Comparison of ENCODE assay signal across 10 cellular contexts in genomic region chr20:31593221-31594001, GRCh38. TPM values are rescaled to one million over a fixed set of nuclear protein-coding genes. Genes with fewer than 3 reads are reported as not detected.
DNase-seq lines count a peak whose midpoint lies in the region; ATAC-seq, FAIRE-seq and TF ChIP-seq lines count a peak whose summit lies in the region.
"Had no signal": no experiment of that assay in that cellular context is flagged by ENCODE, and none has a peak within 500 bp of the region (broad histone marks: within the 10 kb centered on the region; RNA-seq: fewer than 3 reads in every experiment).

No MANE protein-coding gene starts in this region.

- no peak overlapping the region for H3K9ac ChIP-seq in kidney (ENCODE audit: low read length in 2 of 2)

- no peak for FAIRE-seq in kidney (lab: Jason Lieb, UNC)

- no peaks in the 10 kb centered on the region for H3K9me3 Mint-ChIP-seq in activated naive CD8-positive, alpha-beta T cell treated with anti-CD3 and anti-CD28 coated beads for 36 hours
- no peaks in the 10 kb centered on the region for H3K9me3 Mint-ChIP-seq in natural killer cell treated with Interleukin-12 subunit alpha and Interleukin-12 subunit beta and Interleukin-15 and Interleukin-18, amount 100 ng/mL, for 72 hours

- H3K36me3 ChIP-seq in kidney (ENCODE audit: control insufficient read depth in 1 of 2, insufficient read depth in 2 of 2, low read length in 2 of 2) = no peaks in the 10 kb centered on the region
- H3K36me3 ChIP-seq in prostate gland = no peaks in the 10 kb centered on the region
- H3K36me3 ChIP-seq: tibial artery had no signal

- H3K4me3 ChIP-seq in kidney (ENCODE audit: low read length in 2 of 2) (no peak overlapping the region), prostate gland (no peak overlapping the region)
- H3K4me3 ChIP-seq: tibial artery had no signal

- no peak for TF ChIP-seq POLR2A in prostate gland (IDR thresholded peaks at IDR 0.05)

- H3K36me3 Mint-ChIP-seq in activated naive CD8-positive, alpha-beta T cell treated with anti-CD3 and anti-CD28 coated beads for 36 hours = no peaks in the 10 kb centered on the region
- peaks cover 2% of the 10 kb centered on the region for H3K36me3 Mint-ChIP-seq in natural killer cell treated with Interleukin-12 subunit alpha and Interleukin-12 subunit beta and Interleukin-15 and Interleukin-18, amount 100 ng/mL, for 72 hours

- H3K27ac Mint-ChIP-seq in activated naive CD8-positive, alpha-beta T cell treated with anti-CD3 and anti-CD28 coated beads for 36 hours = no peak overlapping the region
- no peak overlapping the region for H3K27ac Mint-ChIP-seq in natural killer cell treated with Interleukin-12 subunit alpha and Interleukin-12 subunit beta and Interleukin-15 and Interleukin-18, amount 100 ng/mL, for 72 hours

- no peak for TF ChIP-seq CTCF in kidney (IDR thresholded peaks at IDR 0.05; ENCODE audit: borderline replicate concordance, extremely low read depth, insufficient read depth)
- TF ChIP-seq CTCF in prostate gland (IDR thresholded peaks at IDR 0.05) = peak in 1 of 4 experiments; percentile 7

- peaks cover 8% of the 10 kb centered on the region for H3K4me1 Mint-ChIP-seq in activated naive CD8-positive, alpha-beta T cell treated with anti-CD3 and anti-CD28 coated beads for 36 hours
- peaks cover 6 to 7% of the 10 kb centered on the region in 2 donors for H3K4me1 Mint-ChIP-seq in natural killer cell treated with Interleukin-12 subunit alpha and Interleukin-12 subunit beta and Interleukin-15 and Interleukin-18, amount 100 ng/mL, for 72 hours (ENCODE audit: low read depth in 2 of 2)

- H3K27me3 ChIP-seq in prostate gland (replicated peaks; ENCODE audit: insufficient read depth) = no peaks in the 10 kb centered on the region
- H3K27me3 ChIP-seq: tibial artery had no signal

- peak; percentile 22 for DNase-seq in stimulated activated CD4-positive, alpha-beta T cell treated with anti-CD3 and anti-CD28 coated beads, Interleukin-4, amount 100 ng/mL, for 1 hour
- DNase-seq in stimulated activated CD4-positive, alpha-beta T cell treated with anti-CD3 and anti-CD28 coated beads, Interleukin-4, amount 100 ng/mL, for 4 hours = no peak
- DNase-seq in activated naive CD8-positive, alpha-beta T cell treated with anti-CD3 and anti-CD28 coated beads for 36 hours = peak; percentile 30
- peak; percentile 97 for DNase-seq in kidney
- DNase-seq in prostate gland (ENCODE audit: low spot score) = no peak
- no peak for DNase-seq in natural killer cell treated with Interleukin-12 subunit alpha and Interleukin-12 subunit beta and Interleukin-15 and Interleukin-18, amount 100 ng/mL, for 72 hours (ENCODE audit: low spot score)
- no peak for DNase-seq in NCI-H526 treated with DMSO at 0.1 percent for 48 hours (lab: John Stamatoyannopoulos, UW)
- DNase-seq: activated effector memory CD4-positive, alpha-beta T cell treated with anti-CD3 and anti-CD28 coated beads, Interleukin-2, amount 50 U/mL, for 16 hours; tibial artery had no signal

- H3K4me1 ChIP-seq in kidney (ENCODE audit: control insufficient read depth in 1 of 2, insufficient read depth in 1 of 2, low read depth in 1 of 2, low read length in 2 of 2) (peaks cover 8% of the 10 kb centered on the region in 2 donors), prostate gland (replicated peaks) (no peaks in the 10 kb centered on the region)

- H3K9me3 ChIP-seq in kidney (ENCODE audit: control insufficient read depth in 1 of 2, low read length in 2 of 2) (no peaks in the 10 kb centered on the region), prostate gland (no peaks in the 10 kb centered on the region)
- H3K9me3 ChIP-seq: tibial artery had no signal

- WGBS in prostate gland = 58% methylated on average over 11 of the region's 11 CpGs

- H3K27ac ChIP-seq in kidney (ENCODE audit: low read depth in 2 of 2, low read length in 2 of 2) (peak overlapping the region; percentile 25 to 61), prostate gland (no peak overlapping the region)

- ATAC-seq in HG03571 (IDR thresholded peaks at IDR 0.05; ENCODE audit: unreplicated experiment) = no peak
- no peak for ATAC-seq in natural killer cell treated with Interleukin-12 subunit alpha and Interleukin-12 subunit beta and Interleukin-15 and Interleukin-18, amount 100 ng/mL, for 72 hours

- intact Hi-C loops in kidney (cut with DNase I) = no loop called here
- intact Hi-C loops in prostate gland (cut with DNase I) = no loop called here

- peaks cover 8% of the 10 kb centered on the region for H3K27me3 Mint-ChIP-seq in activated naive CD8-positive, alpha-beta T cell treated with anti-CD3 and anti-CD28 coated beads for 36 hours
- H3K27me3 Mint-ChIP-seq in natural killer cell treated with Interleukin-12 subunit alpha and Interleukin-12 subunit beta and Interleukin-15 and Interleukin-18, amount 100 ng/mL, for 72 hours = peaks cover 4 to 18% of the 10 kb centered on the region in 2 donors

- no peak overlapping the region for H3K4me3 Mint-ChIP-seq in activated naive CD8-positive, alpha-beta T cell treated with anti-CD3 and anti-CD28 coated beads for 36 hours
- no peak overlapping the region for H3K4me3 Mint-ChIP-seq in natural killer cell treated with Interleukin-12 subunit alpha and Interleukin-12 subunit beta and Interleukin-15 and Interleukin-18, amount 100 ng/mL, for 72 hours

RNA-seq across cellular contexts. Expression of gene ID1, which starts 11.7 kb away (rescaled TPM):
- total RNA-seq in activated naive CD8-positive, alpha-beta T cell treated with anti-CD3 and anti-CD28 coated beads for 36 hours = under 1 TPM; 0.36 to 0.37 TPM
- total RNA-seq in kidney (189 TPM), prostate gland (100 to 1,000 TPM; 356 to 514 TPM)
- polyA plus RNA-seq in kidney (ENCODE audit: insufficient read depth, low read depth, low replicate concordance) = 293 TPM
- 1 to 10 TPM in 1 of 2 donors, under 1 TPM in 1; 0.52 to 1.4 TPM for total RNA-seq in natural killer cell treated with Interleukin-12 subunit alpha and Interleukin-12 subunit beta and Interleukin-15 and Interleukin-18, amount 100 ng/mL, for 72 hours

RNA-seq across cellular contexts. Expression of gene COX4I2, which starts 44.3 kb away (rescaled TPM):
- total RNA-seq in activated naive CD8-positive, alpha-beta T cell treated with anti-CD3 and anti-CD28 coated beads for 36 hours = not detected
- total RNA-seq in kidney (1.3 TPM), prostate gland (1 to 10 TPM in 1 of 2 donors, under 1 TPM in 1; 0.41 to 3.6 TPM)
- 6.9 TPM for polyA plus RNA-seq in kidney (ENCODE audit: insufficient read depth, low read depth, low replicate concordance)
- total RNA-seq in natural killer cell treated with Interleukin-12 subunit alpha and Interleukin-12 subunit beta and Interleukin-15 and Interleukin-18, amount 100 ng/mL, for 72 hours = not detected

Comparison
In these comparisons a context has a peak if more than half of its experiments do, and no peak if none do; other contexts are left out.
1. DNase-seq: peak in stimulated activated CD4-positive, alpha-beta T cell treated with anti-CD3 and anti-CD28 coated beads, Interleukin-4, amount 100 ng/mL, for 1 hour (single experiment), activated naive CD8-positive, alpha-beta T cell treated with anti-CD3 and anti-CD28 coated beads for 36 hours (single experiment) and kidney (single experiment); none in stimulated activated CD4-positive, alpha-beta T cell treated with anti-CD3 and anti-CD28 coated beads, Interleukin-4, amount 100 ng/mL, for 4 hours (0 of 2), prostate gland (single experiment), natural killer cell treated with Interleukin-12 subunit alpha and Interleukin-12 subunit beta and Interleukin-15 and Interleukin-18, amount 100 ng/mL, for 72 hours (single experiment) and NCI-H526 treated with DMSO at 0.1 percent for 48 hours (single experiment).
2. H3K27ac ChIP-seq: peak in kidney (2 of 2); none in prostate gland (0 of 2).
3. RNA of gene ID1, which starts 11.7 kb away (total RNA-seq): 356 to 514 TPM in prostate gland and 189 TPM in kidney (single experiment); 0.52 to 1.4 TPM in natural killer cell treated with Interleukin-12 subunit alpha and Interleukin-12 subunit beta and Interleukin-15 and Interleukin-18, amount 100 ng/mL, for 72 hours and 0.36 to 0.37 TPM in activated naive CD8-positive, alpha-beta T cell treated with anti-CD3 and anti-CD28 coated beads for 36 hours; every median in the first group is over 10 times any median in the second.